Comparison of ENCODE assay signal across 1 cellular context in genomic region chr12:38904932-38905479, GRCh38.
TF ChIP-seq lines count a peak whose summit lies in the region.

No MANE protein-coding gene starts in this region.

TF ChIP-seq in WTC11, 78 proteins besides CTCF, POLR2A, EP300 and RAD21 (continued from another document):
- TF ChIP-seq HMGXB4 (CRISPR knock-in tag; IDR thresholded peaks at IDR 0.05) (no peak), ZNF219 (CRISPR knock-in tag; IDR thresholded peaks at IDR 0.05; ENCODE audit: borderline replicate concordance) (peak; percentile 51; the same call in 1 of the 2 replicates)
- TF ChIP-seq, protein P1, sequence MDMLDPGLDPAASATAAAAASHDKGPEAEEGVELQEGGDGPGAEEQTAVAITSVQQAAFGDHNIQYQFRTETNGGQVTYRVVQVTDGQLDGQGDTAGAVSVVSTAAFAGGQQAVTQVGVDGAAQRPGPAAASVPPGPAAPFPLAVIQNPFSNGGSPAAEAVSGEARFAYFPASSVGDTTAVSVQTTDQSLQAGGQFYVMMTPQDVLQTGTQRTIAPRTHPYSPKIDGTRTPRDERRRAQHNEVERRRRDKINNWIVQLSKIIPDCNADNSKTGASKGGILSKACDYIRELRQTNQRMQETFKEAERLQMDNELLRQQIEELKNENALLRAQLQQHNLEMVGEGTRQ (CRISPR knock-in tag; IDR thresholded peaks at IDR 0.05), result peak; percentile 73
- TF ChIP-seq, protein P2, sequence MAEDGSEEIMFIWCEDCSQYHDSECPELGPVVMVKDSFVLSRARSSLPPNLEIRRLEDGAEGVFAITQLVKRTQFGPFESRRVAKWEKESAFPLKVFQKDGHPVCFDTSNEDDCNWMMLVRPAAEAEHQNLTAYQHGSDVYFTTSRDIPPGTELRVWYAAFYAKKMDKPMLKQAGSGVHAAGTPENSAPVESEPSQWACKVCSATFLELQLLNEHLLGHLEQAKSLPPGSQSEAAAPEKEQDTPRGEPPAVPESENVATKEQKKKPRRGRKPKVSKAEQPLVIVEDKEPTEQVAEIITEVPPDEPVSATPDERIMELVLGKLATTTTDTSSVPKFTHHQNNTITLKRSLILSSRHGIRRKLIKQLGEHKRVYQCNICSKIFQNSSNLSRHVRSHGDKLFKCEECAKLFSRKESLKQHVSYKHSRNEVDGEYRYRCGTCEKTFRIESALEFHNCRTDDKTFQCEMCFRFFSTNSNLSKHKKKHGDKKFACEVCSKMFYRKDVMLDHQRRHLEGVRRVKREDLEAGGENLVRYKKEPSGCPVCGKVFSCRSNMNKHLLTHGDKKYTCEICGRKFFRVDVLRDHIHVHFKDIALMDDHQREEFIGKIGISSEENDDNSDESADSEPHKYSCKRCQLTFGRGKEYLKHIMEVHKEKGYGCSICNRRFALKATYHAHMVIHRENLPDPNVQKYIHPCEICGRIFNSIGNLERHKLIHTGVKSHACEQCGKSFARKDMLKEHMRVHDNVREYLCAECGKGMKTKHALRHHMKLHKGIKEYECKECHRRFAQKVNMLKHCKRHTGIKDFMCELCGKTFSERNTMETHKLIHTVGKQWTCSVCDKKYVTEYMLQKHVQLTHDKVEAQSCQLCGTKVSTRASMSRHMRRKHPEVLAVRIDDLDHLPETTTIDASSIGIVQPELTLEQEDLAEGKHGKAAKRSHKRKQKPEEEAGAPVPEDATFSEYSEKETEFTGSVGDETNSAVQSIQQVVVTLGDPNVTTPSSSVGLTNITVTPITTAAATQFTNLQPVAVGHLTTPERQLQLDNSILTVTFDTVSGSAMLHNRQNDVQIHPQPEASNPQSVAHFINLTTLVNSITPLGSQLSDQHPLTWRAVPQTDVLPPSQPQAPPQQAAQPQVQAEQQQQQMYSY (CRISPR knock-in tag; IDR thresholded peaks at IDR 0.05), result 0 out of 2 replicates have a peak, but pooled peaks have one; percentile 8
TF ChIP-seq in WTC11: peak in this region for 6.
